ENCODE assay signal across 10 cellular contexts in the genomic region with DNA sequence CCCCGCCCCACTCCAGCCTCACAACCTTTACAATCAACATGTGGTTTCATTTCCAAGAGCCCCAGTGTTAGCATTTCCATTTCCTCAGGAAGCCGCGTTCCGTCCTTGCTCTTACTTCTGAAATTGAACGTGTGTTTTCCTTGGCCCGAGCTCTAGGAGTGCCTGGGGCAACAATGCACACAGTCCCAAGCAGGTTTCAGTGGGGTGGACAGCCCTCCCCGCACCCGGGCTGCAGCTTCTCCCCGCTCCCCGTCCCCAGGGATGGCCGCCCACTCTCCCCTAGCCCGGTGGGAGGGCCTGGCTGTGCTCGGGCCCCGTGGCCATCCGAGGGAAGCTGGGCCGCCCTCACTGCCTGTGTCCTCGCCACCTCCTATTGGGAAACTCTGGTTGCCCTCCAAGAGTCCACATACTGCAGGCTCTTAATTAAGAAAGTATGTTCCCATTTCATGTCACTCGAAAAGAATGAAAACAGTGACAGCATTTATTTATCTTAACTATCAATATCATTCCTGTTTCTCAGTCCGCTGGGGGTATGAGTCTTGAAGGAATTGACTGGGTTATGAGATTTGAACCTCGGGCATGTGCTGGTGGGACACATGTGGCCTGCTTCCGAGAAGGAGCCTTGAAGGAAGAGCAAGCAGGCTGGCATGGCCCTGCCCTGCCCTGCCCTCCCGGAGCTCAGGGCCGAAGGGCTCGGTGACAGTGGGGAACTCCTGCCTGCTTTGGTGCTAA.
DNase-seq lines count a peak whose midpoint lies in the region; ATAC-seq and TF ChIP-seq lines count a peak whose summit lies in the region.
"Had no signal": no experiment of that assay in that cellular context is flagged by ENCODE, and none has a peak within 500 bp of the region (broad histone marks: within the 10 kb centered on the region; RNA-seq: fewer than 3 reads in every experiment).

No MANE protein-coding gene starts in this region.

- ATAC-seq in memory B cell (ENCODE audit: low read depth), result no peak
- no peak for ATAC-seq in GM19035 (IDR thresholded peaks at IDR 0.05; ENCODE audit: unreplicated experiment)
- ATAC-seq in HG03139 (IDR thresholded peaks at IDR 0.05; ENCODE audit: unreplicated experiment), result no peak

- no peak for TF ChIP-seq CTCF in type B pancreatic cell (conservative IDR thresholded peaks at IDR 0.05)

- DNase-seq in dermis blood vessel endothelial cell, result peak; percentile 92
- no peak for DNase-seq in memory B cell (ENCODE audit: low spot score in 2 of 2)
- DNase-seq in type B pancreatic cell (ENCODE audit: extremely low spot score, unreplicated experiment), result no peak
- no peak for DNase-seq in GF-D8 (lab: John Stamatoyannopoulos, UW)
- DNase-seq: midbrain, NCI-H1417 treated with DMSO at 0.1 percent for 48 hours had no signal

- H3K4me1 Mint-ChIP-seq in IgD-negative memory B cell (peaks cover 41 to 53% (median 46%) of the 10 kb centered on the region in 3 donors), memory B cell (peaks cover 52% of the 10 kb centered on the region), type B pancreatic cell (ENCODE audit: unreplicated experiment) (peaks cover 59% of the 10 kb centered on the region)

- H3K27ac Mint-ChIP-seq in IgD-negative memory B cell, result peak overlapping the region in 2 of 3 donors; percentile 37 to 74
- peak overlapping the region; percentile 91 for H3K27ac Mint-ChIP-seq in memory B cell
- no peak overlapping the region for H3K27ac Mint-ChIP-seq in type B pancreatic cell
- H3K27ac Mint-ChIP-seq: T-helper 1 cell treated with Interleukin-12 subunit alpha and Interleukin-12 subunit beta and Interleukin-4 antibody, amounts not matched to agents 30 μg/mL and 1 μg/mL, for 36 hours had no signal

- peaks cover 1% of the 10 kb centered on the region for H3K27me3 Mint-ChIP-seq in IgD-negative memory B cell
- no peaks in the 10 kb centered on the region for H3K27me3 Mint-ChIP-seq in memory B cell
- no peaks in the 10 kb centered on the region for H3K27me3 Mint-ChIP-seq in type B pancreatic cell

- H3K9me3 Mint-ChIP-seq in IgD-negative memory B cell, result peaks cover 0 to 8% (median 2%) of the 10 kb centered on the region in 3 donors
- peaks cover 2% of the 10 kb centered on the region for H3K9me3 Mint-ChIP-seq in memory B cell
- no peaks in the 10 kb centered on the region for H3K9me3 Mint-ChIP-seq in type B pancreatic cell
- H3K9me3 Mint-ChIP-seq: T-helper 1 cell treated with Interleukin-12 subunit alpha and Interleukin-12 subunit beta and Interleukin-4 antibody, amounts not matched to agents 30 μg/mL and 1 μg/mL, for 36 hours had no signal

- peaks cover 15% of the 10 kb centered on the region for H3K36me3 Mint-ChIP-seq in IgD-negative memory B cell
- peaks cover 11% of the 10 kb centered on the region for H3K36me3 Mint-ChIP-seq in memory B cell
- H3K36me3 Mint-ChIP-seq in type B pancreatic cell, result no peaks in the 10 kb centered on the region

- peak overlapping the region in 3 of 4 donors; percentile 51 to 68 (median 58) for H3K4me3 Mint-ChIP-seq in IgD-negative memory B cell
- H3K4me3 Mint-ChIP-seq in memory B cell, result peak overlapping the region; percentile 24
- H3K4me3 Mint-ChIP-seq in type B pancreatic cell, result peak overlapping the region; percentile 66
- H3K4me3 Mint-ChIP-seq: T-helper 1 cell treated with Interleukin-12 subunit alpha and Interleukin-12 subunit beta and Interleukin-4 antibody, amounts not matched to agents 30 μg/mL and 1 μg/mL, for 36 hours had no signal
